Comparison of ENCODE assay signal across 8 cellular contexts in the genomic region with DNA sequence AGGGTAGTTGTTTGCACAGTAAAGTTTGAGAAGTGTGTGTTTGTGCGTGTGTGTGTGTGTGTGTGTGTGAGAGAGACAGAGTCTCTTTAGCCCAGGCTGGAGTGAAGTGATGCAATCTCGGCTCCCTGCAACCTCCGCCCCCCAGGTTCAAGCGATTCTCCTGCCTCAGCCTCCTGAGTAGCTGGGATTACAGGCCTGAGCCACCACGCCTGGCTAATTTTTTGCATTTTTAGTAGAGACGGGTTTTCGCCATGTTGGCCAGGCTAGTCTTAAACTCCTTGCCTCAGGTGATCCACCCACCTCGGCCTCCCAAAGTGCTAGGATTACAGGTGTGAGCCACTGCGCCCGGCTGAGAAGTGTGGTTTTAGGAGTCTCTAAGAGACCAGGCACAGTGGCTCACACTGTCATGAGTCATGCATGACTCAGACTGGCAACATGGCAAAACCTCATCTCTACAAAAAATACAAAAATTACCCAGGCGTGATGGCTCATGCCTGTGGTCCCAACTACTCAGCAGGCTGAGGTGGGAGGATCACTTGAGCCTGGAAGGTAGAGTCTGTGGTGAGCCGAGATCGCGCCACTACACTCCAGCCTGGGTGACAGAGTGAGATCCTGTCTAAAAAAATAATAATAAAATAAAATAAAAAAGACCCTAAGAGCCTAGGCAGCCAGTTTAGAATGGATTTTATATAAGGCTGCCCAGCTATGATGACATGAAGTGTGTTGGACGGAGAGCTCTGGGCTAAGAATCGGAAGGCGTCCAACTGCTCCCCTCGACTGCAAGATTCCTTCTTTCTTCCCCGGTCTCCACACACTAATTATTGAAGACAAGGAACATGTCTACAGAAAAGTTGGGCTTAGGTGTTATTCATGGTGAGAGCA. TPM values are rescaled to one million over a fixed set of nuclear protein-coding genes. Genes with fewer than 3 reads are reported as not detected.
A peak's percentile ranks its signal among the peaks of the same experiment; 100 is the strongest.
DNase-seq lines count a peak whose midpoint lies in the region; ATAC-seq, FAIRE-seq and TF ChIP-seq lines count a peak whose summit lies in the region.
"Not testable (repeated sequence)": the region's sequence is repeated elsewhere in the genome, so short reads cannot be mapped to it uniquely, and the experiment has no call there.

No MANE protein-coding gene starts in this region.

- ATAC-seq in DND-41 (ENCODE audit: insufficient read depth, low read depth): peak; percentile 67
- ATAC-seq in GM12878: peak; percentile 79

- H3K27ac ChIP-seq in DND-41 (ENCODE audit: low read length); GM12878 (ENCODE audit: control insufficient read depth, insufficient read depth): not testable (repeated sequence)
- H3K27ac ChIP-seq in RWPE1: peak overlapping the region; percentile 78
- H3K27ac ChIP-seq in smooth muscle cell (ENCODE audit: low read depth): peak overlapping the region; percentile 45

- H3K9ac ChIP-seq in DND-41 (ENCODE audit: low read depth, low read length); GM12878 (ENCODE audit: control insufficient read depth, insufficient read depth, low read length); smooth muscle cell (ENCODE audit: low read depth): not testable (repeated sequence)

- H3K4me1 ChIP-seq in DND-41 (ENCODE audit: insufficient read depth, low read length); GM12878 (ENCODE audit: control insufficient read depth, insufficient read depth, low read length): not testable (repeated sequence)
- peaks cover 12% of the 10 kb centered on the region for H3K4me1 ChIP-seq in smooth muscle cell (ENCODE audit: low read depth)

- not testable (repeated sequence) for H3K4me2 ChIP-seq in DND-41 (ENCODE audit: insufficient read depth, low read length); GM12878 (ENCODE audit: control insufficient read depth, insufficient read depth)
- peak overlapping the region; percentile 64 for H3K4me2 ChIP-seq in smooth muscle cell

- SMC1A ChIA-PET in GM12878 (lab: Charles Lee; ENCODE audit: uncharacterized antibody, unreplicated experiment): interaction anchor here (0.7 to 1.4 kb wide), 2 partner anchors 10 to 14 kb away, joined by 4 read pairs; no protein-coding TSS in a partner anchor

- intact Hi-C loops in GM12878 (cut with micrococcal nuclease; ENCODE audit: unreplicated experiment): not testable (repeated sequence)

- TF ChIP-seq EP300 in GM12878 (IDR thresholded peaks at IDR 0.05; ENCODE audit: borderline replicate concordance in 1 of 2, control insufficient read depth in 1 of 2, low read depth in 2 of 2, low read length in 2 of 2): not testable (repeated sequence)

- H3K27me3 ChIP-seq in DND-41 (ENCODE audit: insufficient read depth, low read length, poor library complexity); GM12878 (replicated peaks in 1 of 2; ENCODE audit: control insufficient read depth in 2 of 2, insufficient read depth in 2 of 2, low read length in 1 of 2); smooth muscle cell (ENCODE audit: low read depth): not testable (repeated sequence)

- in situ Hi-C loops in GM12878 (cut with MboI): not testable (repeated sequence)

- DNase-seq in DND-41: peak; percentile 18
- peak; percentile 76 for DNase-seq in HPDE6-E6E7 (ENCODE audit: extremely low spot score)
- DNase-seq in RWPE1 (ENCODE audit: low spot score): peak; percentile 88
- DNase-seq in activated CD8-positive, alpha-beta memory T cell treated with anti-CD3 and anti-CD28 coated beads, Interleukin-2, amount 50 U/mL, for 24 hours (ENCODE audit: extremely low read depth): peak; percentile 24
- DNase-seq in GM12878 (ENCODE audit: low read depth, low spot score); smooth muscle cell (lab: John Stamatoyannopoulos, UW; ENCODE audit: unreplicated experiment): not testable (repeated sequence)
- DNase-seq in hepatic stellate cell (ENCODE audit: low spot score): peak; percentile 56
- DNase-seq in stimulated activated naive CD4-positive, alpha-beta T cell treated with Interleukin-2 at 50 U/mL for 16 hours (lab: John Stamatoyannopoulos, UW): peak; percentile 63

- not testable (repeated sequence) for H2AFZ ChIP-seq in DND-41 (ENCODE audit: low read depth, low read length); GM12878 (ENCODE audit: control insufficient read depth, low read depth, low read length); smooth muscle cell (ENCODE audit: low read depth)

- not testable (repeated sequence) for BruUV-seq in GM12878 (replicated peaks; lab: Mats Ljungman, UMichigan)

- CTCF ChIA-PET in RWPE1 (lab: Yijun Ruan, JAX): interaction anchor here (0.6 to 1.3 kb wide), 3 partner anchors 14 to 310 kb away, joined by 3 to 6 read pairs (median 4); no protein-coding TSS in a partner anchor
- CTCF ChIA-PET in GM12878 (lab: Yijun Ruan, JAX): interaction anchor here (2.2 kb wide), 1 partner anchor 310 kb away, joined by 4 read pairs; no protein-coding TSS in a partner anchor

- POLR2A ChIA-PET in RWPE1 (lab: Yijun Ruan, JAX; ENCODE audit: low non-redundant PET); GM12878 (lab: Charles Lee): not testable (repeated sequence)

- not testable (repeated sequence) for H4K20me1 ChIP-seq in DND-41 (ENCODE audit: insufficient read depth, low read length); GM12878 (ENCODE audit: control insufficient read depth, insufficient read depth)
- H4K20me1 ChIP-seq in smooth muscle cell (ENCODE audit: low read depth): peaks cover 58% of the 10 kb centered on the region

- not testable (repeated sequence) for FAIRE-seq in GM12878 (lab: Jason Lieb, UNC)

- RAD21 ChIA-PET in GM12878 (lab: Charles Lee; ENCODE audit: unreplicated experiment): not testable (repeated sequence)

- TF ChIP-seq RAD21 in GM12878 (IDR thresholded peaks at IDR 0.05; ENCODE audit: insufficient read depth, low read depth, low read length): not testable (repeated sequence)

- not testable (repeated sequence) for TF ChIP-seq POLR2A in GM12878 (IDR thresholded peaks at IDR 0.05; ENCODE audit: low read depth, low read length)

- TF ChIP-seq CTCF in DND-41 (IDR thresholded peaks at IDR 0.05; ENCODE audit: borderline replicate concordance, extremely low read depth, low read length, poor library complexity, severe bottlenecking); RWPE1 (conservative IDR thresholded peaks at IDR 0.05; ENCODE audit: low read depth); GM12878 (IDR thresholded peaks at IDR 0.05 in 2 of 3, conservative IDR thresholded peaks at IDR 0.05 in 1 of 3; ENCODE audit: control insufficient read depth in 2 of 3, extremely low read depth in 1 of 3, insufficient read depth in 1 of 3, low read depth in 3 of 3, low read length in 3 of 3); smooth muscle cell (IDR thresholded peaks at IDR 0.05; ENCODE audit: borderline replicate concordance, insufficient read depth, poor library complexity, severe bottlenecking): not testable (repeated sequence)

- H3F3A ChIP-seq in smooth muscle cell (ENCODE audit: low read depth): not testable (repeated sequence)

- not testable (repeated sequence) for H3K4me3 ChIP-seq in DND-41 (ENCODE audit: low read depth in 1 of 2, low read length in 2 of 2); GM12878; smooth muscle cell

- 77% methylated on average over 19 of the region's 19 CpGs for WGBS in GM12878 (ENCODE audit: insufficient coverage, insufficient replicate concordance, low lambda C conversion rate, missing lambda C conversion rate)
- WGBS in smooth muscle cell (ENCODE audit: low lambda C conversion rate): 46% methylated on average over 19 of the region's 19 CpGs

- H3K36me3 ChIP-seq in DND-41 (ENCODE audit: insufficient read depth, low read length): peaks cover 14% of the 10 kb centered on the region; the same call in 1 of the 2 replicates
- H3K36me3 ChIP-seq in GM12878 (ENCODE audit: control insufficient read depth in 2 of 2, insufficient read depth in 2 of 2, low read length in 1 of 2); smooth muscle cell (ENCODE audit: low read depth): not testable (repeated sequence)

- H3K9me3 ChIP-seq in DND-41 (ENCODE audit: insufficient read depth, low read length, severe bottlenecking); GM12878 (replicated peaks; ENCODE audit: control insufficient read depth, insufficient read depth, low read length); smooth muscle cell (replicated peaks; ENCODE audit: low read depth): not testable (repeated sequence)

- not testable (repeated sequence) for H3K79me2 ChIP-seq in DND-41 (ENCODE audit: insufficient read depth, low read length); GM12878 (ENCODE audit: control insufficient read depth, insufficient read depth, low read length); smooth muscle cell (ENCODE audit: low read depth)

RNA-seq across cellular contexts. Expression of a gene that starts 33.8 kb away (rescaled TPM):
- total RNA-seq in GM12878 (2013; cell fraction: nucleolus; rRNA removed): 34.4 and 36.8 TPM in 2 replicates
- 21.8 and 22.7 TPM in 2 replicates for total RNA-seq in GM12878 (2014; rRNA removed)
- total RNA-seq in GM12878 (2014; rRNA removed; fragmentation: Illumina TruSeq; extraction: Trizol): 25.2 and 27.5 TPM in 2 replicates
- 19.2 and 24.1 TPM in 2 replicates for total RNA-seq in GM12878 (2021)
- polyA plus RNA-seq in GM12878 (2011; ENCODE audit: low read depth): 10.7 TPM
- polyA plus RNA-seq in GM12878 (2011; rRNA removed): 11.2 and 15.4 TPM in 2 replicates
- polyA plus RNA-seq in GM12878 (2011; cell fraction: cytosol; rRNA removed): 8.8 and 9.4 TPM in 2 replicates
- polyA plus RNA-seq in GM12878 (2011; cell fraction: nucleus; rRNA removed): 9.4 and 11.4 TPM in 2 replicates
- 14.4 and 14.7 TPM in 2 replicates for polyA plus RNA-seq in GM12878 (2012)
- polyA plus RNA-seq in GM12878 (2014; fragmentation: Illumina TruSeq; extraction: Trizol): 24.7 and 25.7 TPM in 2 replicates
- polyA plus RNA-seq in GM12878 (2014; fragmentation: Nextera tagmentation; extraction: Ambion mirVana): 10 to 100 TPM; 10.2 to 16.7 TPM
- polyA plus RNA-seq in GM12878 (2014; rRNA removed): 16.5 and 16.7 TPM in 2 replicates
- polyA plus RNA-seq in GM12878 (2016; fragmentation: Nextera tagmentation; extraction: Ambion mirVana): 10 to 100 TPM; 39.0 to 39.8 TPM
- 8.0 and 9.7 TPM in 2 replicates for polyA minus RNA-seq in GM12878 (2011; rRNA and poly(A)+ RNA removed)
- polyA minus RNA-seq in GM12878 (2011; cell fraction: cytosol; rRNA and poly(A)+ RNA removed): 3.6 and 5.9 TPM in 2 replicates
- polyA minus RNA-seq in GM12878 (2011; cell fraction: nucleus; rRNA and poly(A)+ RNA removed): 7.3 and 9.2 TPM in 2 replicates
- total RNA-seq in smooth muscle cell: 20.1 and 25.6 TPM in 2 replicates
- 41.4 and 57.4 TPM in 2 replicates for polyA plus RNA-seq in smooth muscle cell

RNA-seq across cellular contexts. Expression of a gene that starts 44.9 kb away (rescaled TPM):
- 14.0 and 16.6 TPM in 2 replicates for total RNA-seq in GM12878 (2013; cell fraction: nucleolus; rRNA removed)
- total RNA-seq in GM12878 (2014; rRNA removed): 19.9 and 25.5 TPM in 2 replicates
- total RNA-seq in GM12878 (2014; rRNA removed; fragmentation: Illumina TruSeq; extraction: Trizol): 6.0 and 6.5 TPM in 2 replicates
- total RNA-seq in GM12878 (2021): 40.5 and 44.8 TPM in 2 replicates
- 2.6 TPM for polyA plus RNA-seq in GM12878 (2011; ENCODE audit: low read depth)
- 8.4 and 11.6 TPM in 2 replicates for polyA plus RNA-seq in GM12878 (2011; rRNA removed)
- 13.2 and 24.3 TPM in 2 replicates for polyA plus RNA-seq in GM12878 (2011; cell fraction: cytosol; rRNA removed)
- polyA plus RNA-seq in GM12878 (2011; cell fraction: nucleus; rRNA removed): 13.6 and 19.0 TPM in 2 replicates
- polyA plus RNA-seq in GM12878 (2012): 8.4 and 9.0 TPM in 2 replicates
- 4.8 and 6.6 TPM in 2 replicates for polyA plus RNA-seq in GM12878 (2014; fragmentation: Illumina TruSeq; extraction: Trizol)
- 1 to 10 TPM; 2.5 to 5.7 TPM for polyA plus RNA-seq in GM12878 (2014; fragmentation: Nextera tagmentation; extraction: Ambion mirVana)
- 26.7 and 31.5 TPM in 2 replicates for polyA plus RNA-seq in GM12878 (2014; rRNA removed)
- 10 to 100 TPM in 1 of 2 experiments, 1 to 10 TPM in 1; 5.4 to 12.5 TPM for polyA plus RNA-seq in GM12878 (2016; fragmentation: Nextera tagmentation; extraction: Ambion mirVana)
- polyA minus RNA-seq in GM12878 (2011; rRNA and poly(A)+ RNA removed): 4.8 and 6.6 TPM in 2 replicates
- 12.8 and 13.8 TPM in 2 replicates for polyA minus RNA-seq in GM12878 (2011; cell fraction: cytosol; rRNA and poly(A)+ RNA removed)
- 16.1 and 29.3 TPM in 2 replicates for polyA minus RNA-seq in GM12878 (2011; cell fraction: nucleus; rRNA and poly(A)+ RNA removed)
- 10.7 and 11.3 TPM in 2 replicates for total RNA-seq in smooth muscle cell
- polyA plus RNA-seq in smooth muscle cell: 11.9 and 14.1 TPM in 2 replicates
